ENCODE assay signal across 1 cellular context in the genomic region with DNA sequence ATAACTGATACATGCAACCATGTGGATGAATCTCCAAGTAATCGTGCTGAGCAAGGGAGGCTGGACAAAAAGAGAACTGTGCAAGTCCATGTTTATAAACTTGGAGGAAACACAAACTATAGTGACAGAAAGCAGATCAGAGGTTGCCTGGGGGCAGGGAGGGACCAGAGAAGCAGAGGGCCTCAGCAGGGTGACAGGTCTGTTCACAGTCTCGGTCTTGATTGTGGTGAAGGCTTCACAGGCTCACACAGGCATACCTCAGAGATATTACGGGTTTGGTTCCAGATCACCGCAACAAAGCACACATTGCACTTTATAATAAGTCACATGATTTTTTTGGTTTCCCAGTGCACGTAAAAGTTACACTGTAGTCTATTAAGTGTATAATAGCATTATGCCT.
A peak's percentile ranks its signal among the peaks of the same experiment; 100 is the strongest.
TF ChIP-seq lines count a peak whose summit lies in the region.

No MANE protein-coding gene starts in this region.

TF ChIP-seq in K562, 482 proteins besides CTCF, POLR2A, EP300 and RAD21:
- TF ChIP-seq THRAP3 (IDR thresholded peaks at IDR 0.05; ENCODE audit: borderline replicate concordance), result no peak
- TF ChIP-seq, protein P1, sequence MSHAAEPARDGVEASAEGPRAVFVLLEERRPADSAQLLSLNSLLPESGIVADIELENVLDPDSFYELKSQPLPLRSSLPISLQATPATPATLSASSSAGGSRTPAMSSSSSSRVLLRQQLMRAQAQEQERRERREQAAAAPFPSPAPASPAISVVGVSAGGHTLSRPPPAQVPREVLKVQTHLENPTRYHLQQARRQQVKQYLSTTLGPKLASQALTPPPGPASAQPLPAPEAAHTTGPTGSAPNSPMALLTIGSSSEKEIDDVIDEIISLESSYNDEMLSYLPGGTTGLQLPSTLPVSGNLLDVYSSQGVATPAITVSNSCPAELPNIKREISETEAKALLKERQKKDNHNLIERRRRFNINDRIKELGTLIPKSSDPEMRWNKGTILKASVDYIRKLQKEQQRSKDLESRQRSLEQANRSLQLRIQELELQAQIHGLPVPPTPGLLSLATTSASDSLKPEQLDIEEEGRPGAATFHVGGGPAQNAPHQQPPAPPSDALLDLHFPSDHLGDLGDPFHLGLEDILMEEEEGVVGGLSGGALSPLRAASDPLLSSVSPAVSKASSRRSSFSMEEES (CRISPR knock-in tag; IDR thresholded peaks at IDR 0.05), result peak; percentile 34
